Comparison of ENCODE assay signal across 1 cellular context in genomic region chr3:31992995-31993394, GRCh38. TPM values are rescaled to one million over a fixed set of nuclear protein-coding genes. Genes with fewer than 3 reads are reported as not detected.
"Had no signal": no experiment of that assay in that cellular context is flagged by ENCODE, and none has a peak within 500 bp of the region (broad histone marks: within the 10 kb centered on the region; RNA-seq: fewer than 3 reads in every experiment).

No MANE protein-coding gene starts in this region.

RNA-seq across cellular contexts. Expression of gene ZNF860, which starts 11.4 kb away (rescaled TPM):
- total RNA-seq: K562 had no signal
